ENCODE assay signal across 12 cellular contexts in the genomic region with DNA sequence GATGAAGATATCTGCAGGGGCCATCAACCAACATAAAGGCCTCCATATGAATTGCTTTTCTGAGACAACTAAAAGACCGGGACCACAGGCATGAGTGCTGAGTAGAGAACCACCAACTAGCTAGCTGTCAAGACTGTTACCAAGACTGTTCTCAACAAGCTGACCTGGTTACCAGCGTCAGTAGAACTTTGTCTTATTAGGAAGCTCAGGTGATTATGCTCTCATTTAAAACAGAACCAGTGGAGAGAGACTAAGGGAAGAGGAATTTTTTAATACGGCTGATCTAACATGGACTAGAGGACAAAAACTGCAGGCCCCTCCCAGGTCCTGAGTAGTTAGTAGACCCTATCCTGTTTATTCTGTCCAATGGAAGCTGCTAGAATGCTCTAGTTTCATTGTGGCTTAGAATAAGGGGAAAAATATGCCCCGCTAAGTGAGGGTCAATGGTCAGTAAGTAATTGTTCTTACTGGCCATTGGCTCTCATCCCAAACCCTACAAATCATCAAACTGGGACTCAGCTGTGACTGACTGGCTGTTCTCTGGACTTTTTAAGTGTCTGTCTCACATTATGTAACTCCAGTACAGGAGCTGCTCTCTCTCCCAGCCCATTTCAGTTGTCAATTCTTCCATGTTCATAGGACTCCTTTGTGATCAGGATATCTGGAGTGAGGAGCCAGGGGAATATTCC. TPM values are rescaled to one million over a fixed set of nuclear protein-coding genes. Genes with fewer than 3 reads are reported as not detected.
DNase-seq lines count a peak whose midpoint lies in the region; ATAC-seq and TF ChIP-seq lines count a peak whose summit lies in the region.
"Had no signal": no experiment of that assay in that cellular context is flagged by ENCODE, and none has a peak within 500 bp of the region (broad histone marks: within the 10 kb centered on the region; RNA-seq: fewer than 3 reads in every experiment).

No MANE protein-coding gene starts in this region.

- H3K79me2 ChIP-seq in MM.1S (ENCODE audit: low read length) = peaks cover 12% of the 10 kb centered on the region

- WGBS in mesodermal cell (ENCODE audit: insufficient coverage in 2 of 2), 2 experiments = 93 to 100% methylated on average over 2 to 4 of the region's 4 CpGs

- H3K27ac Mint-ChIP-seq in MCF 10A (ENCODE audit: low read depth, unreplicated experiment) = peak overlapping the region; percentile 18
- H3K27ac Mint-ChIP-seq in type B pancreatic cell = peak overlapping the region; percentile 89
- H3K27ac Mint-ChIP-seq: T-helper 2 cell treated with Interferon-gamma antibody and Interleukin-4, amounts not matched to agents 5 μg/mL and 100 μg/mL, for 36 hours had no signal

- DNase-seq in MCF 10A (ENCODE audit: unreplicated experiment) = no peak
- DNase-seq in breast epithelium (ENCODE audit: low spot score in 2 of 2) = no peak
- DNase-seq in erythroblast (lab: John Stamatoyannopoulos, UW) = peak; percentile 45 to 58
- DNase-seq in type B pancreatic cell (ENCODE audit: extremely low spot score, unreplicated experiment) = no peak
- DNase-seq in UCSD-AML1 (lab: John Stamatoyannopoulos, UW; ENCODE audit: unreplicated experiment) = no peak
- no peak for DNase-seq in MM.1S
- DNase-seq: NCI-H345, pancreas, Peyer's patch had no signal

- CTCF ChIA-PET in MCF 10A (lab: Yijun Ruan, JAX) = interaction anchor here (0.7 to 1.9 kb wide), 5 partner anchors 18 to 322 kb away, joined by 3 to 9 read pairs (median 3); no protein-coding TSS in a partner anchor

- TF ChIP-seq CTCF in MCF 10A (IDR thresholded peaks at IDR 0.05; ENCODE audit: unreplicated experiment) (no peak), breast epithelium (IDR thresholded peaks at IDR 0.05) (no peak), type B pancreatic cell (conservative IDR thresholded peaks at IDR 0.05) (no peak), MM.1S (IDR thresholded peaks at IDR 0.05; ENCODE audit: low read length) (no peak)

- H2AFZ ChIP-seq in MM.1S (ENCODE audit: low read length) = no peak overlapping the region

- no peak overlapping the region for H3K4me3 ChIP-seq in breast epithelium
- H3K4me3 ChIP-seq in mesodermal cell (ENCODE audit: extremely low read depth, insufficient read depth, low read length, poor library complexity, severe bottlenecking) = no peak overlapping the region
- no peak overlapping the region for H3K4me3 ChIP-seq in MM.1S (ENCODE audit: low read length)
- H3K4me3 ChIP-seq: pancreas, Peyer's patch had no signal

- H3K9me3 ChIP-seq in breast epithelium (no peaks in the 10 kb centered on the region), mesodermal cell (ENCODE audit: control insufficient read depth, low read length) (no peaks in the 10 kb centered on the region), MM.1S (replicated peaks; ENCODE audit: insufficient read depth, low read length) (no peaks in the 10 kb centered on the region)
- H3K9me3 ChIP-seq: pancreas, Peyer's patch had no signal

- H3K4me1 Mint-ChIP-seq in MCF 10A (ENCODE audit: insufficient read depth, unreplicated experiment) = peaks cover 15% of the 10 kb centered on the region
- H3K4me1 Mint-ChIP-seq in type B pancreatic cell (ENCODE audit: unreplicated experiment) = peaks cover 30% of the 10 kb centered on the region

- H3K9ac ChIP-seq in MM.1S (ENCODE audit: low read length) = no peak overlapping the region

- H3K36me3 ChIP-seq in breast epithelium = no peaks in the 10 kb centered on the region
- H3K36me3 ChIP-seq in mesodermal cell (ENCODE audit: control insufficient read depth, insufficient read depth, low read length) = peaks cover 51% of the 10 kb centered on the region
- no peaks in the 10 kb centered on the region; the same call in 1 of the 2 replicates for H3K36me3 ChIP-seq in MM.1S (replicated peaks; ENCODE audit: insufficient read depth, low read length)

- no peak for ATAC-seq in GM21528 (IDR thresholded peaks at IDR 0.05; ENCODE audit: low FRiP score, unreplicated experiment)
- ATAC-seq: pancreas had no signal

- no TSS peak for BruUV-seq in MCF 10A (replicated peaks; lab: Mats Ljungman, UMichigan)

- no peak overlapping the region for H3K4me2 ChIP-seq in MM.1S (ENCODE audit: low read depth, low read length)

- H3K27me3 ChIP-seq in breast epithelium (no peaks in the 10 kb centered on the region), MM.1S (replicated peaks; ENCODE audit: insufficient read depth, low read length) (no peaks in the 10 kb centered on the region)
- H3K27me3 ChIP-seq: pancreas, Peyer's patch had no signal

- POLR2A ChIA-PET in MCF 10A (lab: Yijun Ruan, JAX) = interaction anchor here (1.2 to 1.3 kb wide), 2 partner anchors 13 to 209 kb away, joined by 3 to 5 read pairs; partner anchors contain the start of gene AHCY

- H3F3A ChIP-seq in MM.1S (ENCODE audit: insufficient read depth, low read length) = peaks cover 28% of the 10 kb centered on the region

- no peaks in the 10 kb centered on the region for H3K9me2 ChIP-seq in MM.1S (replicated peaks; ENCODE audit: insufficient read depth, low read length)

- H3K4me1 ChIP-seq in breast epithelium (no peaks in the 10 kb centered on the region), mesodermal cell (ENCODE audit: control insufficient read depth, insufficient read depth, low read length, poor library complexity, severe bottlenecking) (peaks cover 7% of the 10 kb centered on the region), MM.1S (ENCODE audit: low read length) (peaks cover 8% of the 10 kb centered on the region; the same call in 1 of the 2 replicates)

- TF ChIP-seq POLR2A in breast epithelium (IDR thresholded peaks at IDR 0.05) = no peak
- no peak for TF ChIP-seq POLR2A in erythroblast (IDR thresholded peaks at IDR 0.05; ENCODE audit: low read length)

- H3K4me3 Mint-ChIP-seq in MCF 10A (ENCODE audit: unreplicated experiment) = no peak overlapping the region
- H3K4me3 Mint-ChIP-seq in type B pancreatic cell = peak overlapping the region; percentile 80
- H3K4me3 Mint-ChIP-seq: T-helper 2 cell treated with Interferon-gamma antibody and Interleukin-4, amounts not matched to agents 5 μg/mL and 100 μg/mL, for 36 hours had no signal

- no peaks in the 10 kb centered on the region for H4K20me1 ChIP-seq in MM.1S (ENCODE audit: insufficient read depth, low read length)

- intact Hi-C loops in MCF 10A (cut with micrococcal nuclease) (no loop called here), breast epithelium (cut with DNase I; ENCODE audit: low total_unique reads) (no loop called here)

- H3K9me3 Mint-ChIP-seq in MCF 10A (ENCODE audit: unreplicated experiment) = no peaks in the 10 kb centered on the region
- no peaks in the 10 kb centered on the region for H3K9me3 Mint-ChIP-seq in type B pancreatic cell
- H3K9me3 Mint-ChIP-seq: T-helper 2 cell treated with Interferon-gamma antibody and Interleukin-4, amounts not matched to agents 5 μg/mL and 100 μg/mL, for 36 hours had no signal

- H3K27me3 Mint-ChIP-seq in MCF 10A (ENCODE audit: insufficient read depth, unreplicated experiment) (no peaks in the 10 kb centered on the region), type B pancreatic cell (no peaks in the 10 kb centered on the region)

- H3K27ac ChIP-seq in breast epithelium = no peak overlapping the region
- peak overlapping the region; percentile 26 for H3K27ac ChIP-seq in mesodermal cell (ENCODE audit: low read depth, low read length, severe bottlenecking)
- no peak overlapping the region for H3K27ac ChIP-seq in MM.1S (ENCODE audit: low read length)

- peaks cover 59% of the 10 kb centered on the region for H3K36me3 Mint-ChIP-seq in MCF 10A (ENCODE audit: insufficient read depth, unreplicated experiment)
- H3K36me3 Mint-ChIP-seq in type B pancreatic cell = peaks cover 11% of the 10 kb centered on the region

RNA-seq across cellular contexts. Expression of gene DYNLRB1, which starts 3.8 kb away (rescaled TPM):
- total RNA-seq in MCF 10A (2022) = 127 and 145 TPM in 2 replicates
- total RNA-seq in breast epithelium = 10 to 100 TPM; 77.7 to 100.0 (median 98.1) TPM
- 234 TPM for polyA plus RNA-seq in mesodermal cell (2013, experiment 1 of 2)
- polyA plus RNA-seq in mesodermal cell (2013, experiment 2 of 2) = 218 TPM
- 164 and 201 TPM in 2 replicates for total RNA-seq in type B pancreatic cell (ENCODE audit: low replicate concordance)

RNA-seq across cellular contexts. Expression of gene MAP1LC3A, which starts 46.1 kb away (rescaled TPM):
- total RNA-seq in MCF 10A (2022) = 10.5 and 10.7 TPM in 2 replicates
- 10 to 100 TPM; 39.2 to 58.2 (median 51.5) TPM for total RNA-seq in breast epithelium
- polyA plus RNA-seq in mesodermal cell (2013, experiment 1 of 2) = 51.3 TPM
- polyA plus RNA-seq in mesodermal cell (2013, experiment 2 of 2) = 41.9 TPM
- 83.9 and 85.2 TPM in 2 replicates for total RNA-seq in type B pancreatic cell (ENCODE audit: low replicate concordance)

Comparison
In these comparisons a context has a peak if more than half of its experiments do, and no peak if none do; other contexts are left out.
1. DNase-seq: peak in erythroblast (2 of 2); none in MCF 10A (single experiment), breast epithelium (0 of 2), type B pancreatic cell (single experiment), UCSD-AML1 (single experiment) and MM.1S (single experiment).